9 cellular contexts compared by ENCODE assay signal in genomic region chr13:97434417-97435296, GRCh38. TPM values are rescaled to one million over a fixed set of nuclear protein-coding genes. Genes with fewer than 3 reads are reported as not detected.
DNase-seq lines count a peak whose midpoint lies in the region; ATAC-seq, FAIRE-seq and TF ChIP-seq lines count a peak whose summit lies in the region.
"Had no signal": no experiment of that assay in that cellular context is flagged by ENCODE, and none has a peak within 500 bp of the region (broad histone marks: within the 10 kb centered on the region; RNA-seq: fewer than 3 reads in every experiment).

No MANE protein-coding gene starts in this region.

- H3K9me3 ChIP-seq in NT2/D1 (ENCODE audit: insufficient read depth, low read length), result 0 out of 2 replicates have a peak, but pooled peaks cover 9% of the 10 kb centered on the region
- no peaks in the 10 kb centered on the region for H3K9me3 ChIP-seq in pancreas
- no peaks in the 10 kb centered on the region for H3K9me3 ChIP-seq in tibial nerve

- H3K27me3 ChIP-seq in NT2/D1 (ENCODE audit: insufficient read depth, insufficient read length) (no peaks in the 10 kb centered on the region), pancreas (no peaks in the 10 kb centered on the region), tibial nerve (no peaks in the 10 kb centered on the region)

- 1 to 2% methylated on average over 46 to 59 of the region's 59 CpGs for WGBS in pancreas, 2 donors
- 0% methylated on average over 45 to 47 of the region's 59 CpGs for WGBS in tibial nerve, 2 donors

- TF ChIP-seq POLR2A in tibial nerve (IDR thresholded peaks at IDR 0.05), result no peak

- intact Hi-C loops in pancreas (cut with DNase I), result no loop called here

- ATAC-seq in HG02678 (IDR thresholded peaks at IDR 0.05; ENCODE audit: unreplicated experiment) (peak; percentile 2), pancreas (no peak), GM21576 (IDR thresholded peaks at IDR 0.05; ENCODE audit: unreplicated experiment) (no peak)

- DNase-seq in GDM1 (lab: John Stamatoyannopoulos, UW) (peak; percentile 50), NT2/D1 (ENCODE audit: low read depth, low spot score) (no peak), activated gamma-delta T cell (lab: John Stamatoyannopoulos, UW) (peak; percentile 37), glomerular visceral epithelial cell (ENCODE audit: extremely low spot score) (peak; percentile 38), pancreas (peak; percentile 22 to 82 (median 51)), tibial nerve (ENCODE audit: low spot score in 2 of 2) (peak; percentile 17 to 27)

- peaks cover 2% of the 10 kb centered on the region for H3K4me1 ChIP-seq in NT2/D1 (ENCODE audit: insufficient read depth, insufficient read length)
- H3K4me1 ChIP-seq in pancreas, result peaks cover 0 to 9% (median 4%) of the 10 kb centered on the region in 3 donors
- peaks cover 0 to 67% (median 14%) of the 10 kb centered on the region in 4 donors for H3K4me1 ChIP-seq in tibial nerve

- H3K36me3 ChIP-seq in NT2/D1 (ENCODE audit: insufficient read depth, insufficient read length, low read length), result peaks cover 7% of the 10 kb centered on the region
- H3K36me3 ChIP-seq in pancreas, result no peaks in the 10 kb centered on the region
- H3K36me3 ChIP-seq in tibial nerve, result no peaks in the 10 kb centered on the region

- peak in 1 of 2 donors; percentile 25 for TF ChIP-seq EP300 in tibial nerve (IDR thresholded peaks at IDR 0.05)

- H3K27ac ChIP-seq in pancreas (peak overlapping the region in 3 of 4 donors; percentile 23 to 72 (median 53)), tibial nerve (peak overlapping the region; percentile 78 to 88 (median 84))

- FAIRE-seq in pancreas (lab: Jason Lieb, UNC), result no peak
- FAIRE-seq: islet of Langerhans had no signal

- H3K4me3 ChIP-seq in NT2/D1 (ENCODE audit: insufficient read length, low read depth), result peak overlapping the region; percentile 69
- peak overlapping the region; percentile 58 to 83 (median 72) for H3K4me3 ChIP-seq in pancreas
- peak overlapping the region; percentile 63 to 93 (median 74) for H3K4me3 ChIP-seq in tibial nerve

- H3K9ac ChIP-seq in NT2/D1 (ENCODE audit: insufficient read length, low read depth), result peak overlapping the region; percentile 85

- TF ChIP-seq CTCF in pancreas (IDR thresholded peaks at IDR 0.05) (no peak), tibial nerve (IDR thresholded peaks at IDR 0.05) (no peak)

RNA-seq across cellular contexts. Expression of gene RAP2A, which starts 0.7 kb away (rescaled TPM):
- total RNA-seq in pancreas (10 to 100 TPM in 2 of 6 donors, 1 to 10 TPM in 4; 3.6 to 18.1 (median 6.3) TPM), tibial nerve (10 to 100 TPM; 32.4 to 45.7 (median 33.5) TPM)
- 1 to 10 TPM; 1.7 to 3.0 TPM for polyA plus RNA-seq in pancreas
